Comparison of ENCODE assay signal across 21 cellular contexts in the genomic region with DNA sequence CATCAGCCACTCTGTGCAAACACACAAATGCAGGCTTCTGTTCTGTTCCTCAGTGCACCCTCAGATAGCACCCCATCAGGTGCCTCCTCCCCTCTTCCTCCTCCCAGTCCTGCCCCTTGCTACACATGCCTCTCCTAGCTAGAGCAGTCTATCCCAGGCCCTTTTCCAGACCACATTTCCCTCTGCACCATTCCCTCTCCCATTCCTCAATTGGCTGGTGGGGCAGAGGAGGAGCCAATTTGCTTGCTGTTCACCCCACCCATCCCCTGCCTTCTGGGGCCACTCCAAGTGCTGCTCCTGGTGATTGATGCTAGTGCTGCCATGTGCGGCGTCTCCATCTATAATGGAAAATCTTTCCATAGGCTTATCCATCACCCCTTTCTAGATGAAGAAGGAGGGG. TPM values are rescaled to one million over a fixed set of nuclear protein-coding genes. Genes with fewer than 3 reads are reported as not detected.
A peak's percentile ranks its signal among the peaks of the same experiment; 100 is the strongest.
DNase-seq lines count a peak whose midpoint lies in the region; ATAC-seq, FAIRE-seq and TF ChIP-seq lines count a peak whose summit lies in the region.
"Had no signal": no experiment of that assay in that cellular context is flagged by ENCODE, and none has a peak within 500 bp of the region (broad histone marks: within the 10 kb centered on the region; RNA-seq: fewer than 3 reads in every experiment).

No MANE protein-coding gene starts in this region.

- H3K27me3 ChIP-seq in GM23338 (ENCODE audit: insufficient read depth) (no peaks in the 10 kb centered on the region), H1 (replicated peaks in 1 of 4; ENCODE audit: control insufficient read depth in 3 of 4, extremely low read depth in 1 of 4, insufficient read depth in 3 of 4, low read length in 3 of 4) (peaks cover 0 to 5% (median 0%) of the 10 kb centered on the region in 4 experiments; a peak in 1 of 7 replicates), osteoblast (ENCODE audit: insufficient read depth, low read length) (peaks cover 50% of the 10 kb centered on the region)
- H3K27me3 ChIP-seq: BLaER1 had no signal

- H3K27ac ChIP-seq in GM23338 (ENCODE audit: low read depth) = no peak overlapping the region
- H3K27ac ChIP-seq in H1 (ENCODE audit: low read depth, low read length) = no peak overlapping the region
- H3K27ac ChIP-seq in osteoblast (ENCODE audit: low read depth, low read length) = no peak overlapping the region
- H3K27ac ChIP-seq: BLaER1 had no signal

- H4K91ac ChIP-seq in H1 (replicated peaks; ENCODE audit: insufficient read length, low read length) = no peak overlapping the region

- no peaks in the 10 kb centered on the region for H3K4me1 Mint-ChIP-seq in GM23338
- H3K4me1 Mint-ChIP-seq in activated T-helper 2 cell treated with anti-CD3 and anti-CD28 coated beads, Interferon-gamma antibody, Interleukin-2, Interleukin-4, amounts not matched to agents 10 μg/mL and 5 μg/mL and 100 μg/mL, durations not matched to agents 14 hours and 24 hours and 36 hours (ENCODE audit: low read depth) = no peaks in the 10 kb centered on the region
- H3K4me1 Mint-ChIP-seq: IgD-negative memory B cell had no signal

- H3K36me3 ChIP-seq in GM23338 (ENCODE audit: insufficient read depth) (no peaks in the 10 kb centered on the region), H1 (ENCODE audit: control insufficient read depth in 2 of 4, insufficient read depth in 4 of 4, low read length in 3 of 4) (no peaks in the 10 kb centered on the region), osteoblast (ENCODE audit: insufficient read depth, low read length) (no peaks in the 10 kb centered on the region)
- H3K36me3 ChIP-seq: BLaER1 had no signal

- H2BK15ac ChIP-seq in H1 (ENCODE audit: low read length) = no peak overlapping the region

- H3K27ac Mint-ChIP-seq in GM23338 = no peak overlapping the region
- no peak overlapping the region for H3K27ac Mint-ChIP-seq in activated T-helper 2 cell treated with anti-CD3 and anti-CD28 coated beads, Interferon-gamma antibody, Interleukin-2, Interleukin-4, amounts not matched to agents 10 μg/mL and 5 μg/mL and 100 μg/mL, durations not matched to agents 14 hours and 24 hours and 36 hours
- H3K27ac Mint-ChIP-seq: CD8-positive, alpha-beta T cell; IgD-negative memory B cell had no signal

- H3K4me3 ChIP-seq in GM23338 (no peak overlapping the region), H1 (ENCODE audit: extremely low read depth in 1 of 4, insufficient read depth in 2 of 4, low read depth in 3 of 4, low read length in 4 of 4) (no peak overlapping the region), osteoblast (ENCODE audit: insufficient read depth, low read length) (no peak overlapping the region)
- H3K4me3 ChIP-seq: BLaER1, GM12878 had no signal

- no peaks in the 10 kb centered on the region for H3K9me2 ChIP-seq in GM23338 (ENCODE audit: insufficient read depth)

- no peaks in the 10 kb centered on the region; the same call in 2 of the 3 replicates for H3K9me3 Mint-ChIP-seq in GM23338
- no peaks in the 10 kb centered on the region for H3K9me3 Mint-ChIP-seq in activated T-helper 2 cell treated with anti-CD3 and anti-CD28 coated beads, Interferon-gamma antibody, Interleukin-2, Interleukin-4, amounts not matched to agents 10 μg/mL and 5 μg/mL and 100 μg/mL, durations not matched to agents 14 hours and 24 hours and 36 hours
- H3K9me3 Mint-ChIP-seq: CD8-positive, alpha-beta T cell had no signal

- no peak for TF ChIP-seq RAD21 in H1 (IDR thresholded peaks at IDR 0.05 in 1 of 2, conservative IDR thresholded peaks at IDR 0.05 in 1 of 2; ENCODE audit: low read depth in 2 of 2, low read length in 2 of 2)

- no peak overlapping the region for H3K4me3 Mint-ChIP-seq in GM23338
- H3K4me3 Mint-ChIP-seq in activated T-helper 2 cell treated with anti-CD3 and anti-CD28 coated beads, Interferon-gamma antibody, Interleukin-2, Interleukin-4, amounts not matched to agents 10 μg/mL and 5 μg/mL and 100 μg/mL, durations not matched to agents 14 hours and 24 hours and 36 hours (ENCODE audit: low read depth) = no peak overlapping the region
- H3K4me3 Mint-ChIP-seq: CD8-positive, alpha-beta T cell; IgD-negative memory B cell had no signal

- H4K5ac ChIP-seq in H1 (ENCODE audit: insufficient read length, low read depth, low read length) = no peak overlapping the region

- no peaks in the 10 kb centered on the region for H4K20me1 ChIP-seq in GM23338 (replicated peaks; ENCODE audit: insufficient read depth)
- H4K20me1 ChIP-seq in H1 (replicated peaks in 1 of 2; ENCODE audit: control insufficient read depth in 1 of 2, insufficient read depth in 2 of 2, low read length in 2 of 2) = no peaks in the 10 kb centered on the region
- no peaks in the 10 kb centered on the region for H4K20me1 ChIP-seq in osteoblast (ENCODE audit: insufficient read depth, low read length)
- H4K20me1 ChIP-seq: BLaER1 had no signal

- H3K14ac ChIP-seq in H1 (ENCODE audit: insufficient read length) = no peak overlapping the region

- H3K9ac ChIP-seq in H1 (replicated peaks in 1 of 4; ENCODE audit: extremely low read depth in 1 of 4, low read depth in 3 of 4, low read length in 3 of 4) = no peak overlapping the region
- H3K9ac ChIP-seq: BLaER1 had no signal

- no peaks in the 10 kb centered on the region for H3K9me3 ChIP-seq in H1 (ENCODE audit: insufficient read depth in 2 of 2, low read depth in 1 of 2, low read length in 1 of 2)
- no peaks in the 10 kb centered on the region for H3K9me3 ChIP-seq in osteoblast (ENCODE audit: low read depth, low read length)
- H3K9me3 ChIP-seq: BLaER1 had no signal

- H2BK5ac ChIP-seq in H1 (ENCODE audit: low read depth, low read length) = no peak overlapping the region

- intact Hi-C loops in activated T-helper 2 cell treated with anti-CD3 and anti-CD28 coated beads, Interferon-gamma antibody, Interleukin-2, Interleukin-4, amounts not matched to agents 10 μg/mL and 5 μg/mL and 100 μg/mL, durations not matched to agents 14 hours and 24 hours and 36 hours (cut with micrococcal nuclease) = no loop called here

- POLR2A ChIA-PET in H1 (lab: Charles Lee; ENCODE audit: partially characterized antibody) = no interaction called here

- peaks cover 6% of the 10 kb centered on the region for H3K27me3 Mint-ChIP-seq in GM23338 (ENCODE audit: insufficient read depth, low read depth, poor library complexity)
- peaks cover 34% of the 10 kb centered on the region for H3K27me3 Mint-ChIP-seq in activated T-helper 2 cell treated with anti-CD3 and anti-CD28 coated beads, Interferon-gamma antibody, Interleukin-2, Interleukin-4, amounts not matched to agents 10 μg/mL and 5 μg/mL and 100 μg/mL, durations not matched to agents 14 hours and 24 hours and 36 hours (ENCODE audit: low read depth)

- peak overlapping the region; percentile 59; the same call in 1 of the 2 replicates for H4K8ac ChIP-seq in H1 (ENCODE audit: extremely low read depth, insufficient read depth, low read length)

- WGBS in H1 (ENCODE audit: extremely low coverage in 1 of 2, insufficient coverage in 1 of 2, insufficient read length in 1 of 2, insufficient replicate concordance in 2 of 2, low coverage in 1 of 2, low lambda C conversion rate in 2 of 2, missing lambda C conversion rate in 1 of 2), 2 experiments = 87% methylated on average over 2 of the region's 2 CpGs; no CpG with 5 or more reads in 1 of the 2 experiments

- TF ChIP-seq CTCF in GM23338 (conservative IDR thresholded peaks at IDR 0.05; ENCODE audit: low read depth in 2 of 2) (no peak), H1 (IDR thresholded peaks at IDR 0.05; ENCODE audit: control extremely low read depth in 1 of 3, insufficient read depth in 1 of 3, low read depth in 1 of 3, low read length in 3 of 3) (no peak), osteoblast (IDR thresholded peaks at IDR 0.05; ENCODE audit: extremely low read depth, low read depth, low read length) (no peak), GM20000 (IDR thresholded peaks at IDR 0.05; ENCODE audit: extremely low read depth, missing control alignments) (no peak)

- H2BK120ac ChIP-seq in H1 (replicated peaks; ENCODE audit: low read depth, low read length) = no peak overlapping the region

- no peaks in the 10 kb centered on the region for H3K23me2 ChIP-seq in H1 (ENCODE audit: low read depth, low read length)

- H3K56ac ChIP-seq in H1 (replicated peaks; ENCODE audit: insufficient read length, low read depth, low read length) = no peak overlapping the region

- H2BK12ac ChIP-seq in H1 (ENCODE audit: low read depth, low read length) = no peak overlapping the region

- H2AFZ ChIP-seq in GM23338 (no peak overlapping the region), H1 (ENCODE audit: low read length) (no peak overlapping the region), osteoblast (ENCODE audit: low read length) (no peak overlapping the region)

- no peak overlapping the region for H2BK20ac ChIP-seq in H1 (ENCODE audit: low read length)

- H3K18ac ChIP-seq in H1 (ENCODE audit: extremely low read depth, low read length) = no peak overlapping the region

- no peak overlapping the region for H3K4ac ChIP-seq in H1 (replicated peaks; ENCODE audit: insufficient read length, low read depth, low read length)

- no peaks in the 10 kb centered on the region for H3K4me1 ChIP-seq in GM23338 (ENCODE audit: insufficient read depth)
- H3K4me1 ChIP-seq in H1 (replicated peaks in 1 of 4; ENCODE audit: control insufficient read depth in 3 of 4, insufficient read depth in 4 of 4, low read length in 3 of 4) = no peaks in the 10 kb centered on the region
- no peaks in the 10 kb centered on the region for H3K4me1 ChIP-seq in osteoblast (ENCODE audit: insufficient read depth, low read length)
- H3K4me1 ChIP-seq: BLaER1 had no signal

- H3K4me2 ChIP-seq in GM23338 = no peak overlapping the region
- no peak overlapping the region for H3K4me2 ChIP-seq in H1 (ENCODE audit: insufficient read depth in 1 of 2, low read depth in 2 of 2, low read length in 2 of 2)
- no peak overlapping the region for H3K4me2 ChIP-seq in osteoblast (ENCODE audit: insufficient read depth, low read length)
- H3K4me2 ChIP-seq: BLaER1 had no signal

- no peaks in the 10 kb centered on the region for H3F3A ChIP-seq in GM23338 (replicated peaks; ENCODE audit: low read depth)

- FAIRE-seq in H1 (lab: Jason Lieb, UNC) = no peak
- FAIRE-seq: GM12878, H54, HepG2 had no signal

- CTCF ChIA-PET in H1 (lab: Charles Lee; ENCODE audit: partially characterized antibody) = interaction anchor here (0.6 to 62.8 kb wide), 5 partner anchors 11 to 707 kb away, joined by 3 to 1777 read pairs (median 4); partner anchors contain the start of genes CFAP65 and IHH

- no peak overlapping the region for H3K23ac ChIP-seq in H1 (ENCODE audit: insufficient read length)

- ATAC-seq in GM23338 = peak; percentile 58; the same call in 2 of the 3 replicates
- ATAC-seq in HG02938 (IDR thresholded peaks at IDR 0.05; ENCODE audit: unreplicated experiment) = no peak
- ATAC-seq: CD8-positive, alpha-beta T cell; GM12878; HepG2 had no signal

- TF ChIP-seq POLR2A in H1 (IDR thresholded peaks at IDR 0.05; ENCODE audit: control extremely low read depth in 1 of 2, low read depth in 2 of 2, low read length in 2 of 2) = no peak

- no peak for TF ChIP-seq EP300 in H1 (IDR thresholded peaks at IDR 0.05; ENCODE audit: borderline replicate concordance in 1 of 2, low read depth in 2 of 2, low read length in 2 of 2)

- no peaks in the 10 kb centered on the region for H3K36me3 Mint-ChIP-seq in GM23338 (ENCODE audit: low read depth)
- H3K36me3 Mint-ChIP-seq in activated T-helper 2 cell treated with anti-CD3 and anti-CD28 coated beads, Interferon-gamma antibody, Interleukin-2, Interleukin-4, amounts not matched to agents 10 μg/mL and 5 μg/mL and 100 μg/mL, durations not matched to agents 14 hours and 24 hours and 36 hours (ENCODE audit: low read depth) = no peaks in the 10 kb centered on the region
- H3K36me3 Mint-ChIP-seq: CD8-positive, alpha-beta T cell had no signal

- H3K79me1 ChIP-seq in H1 (ENCODE audit: low read depth, low read length) = no peaks in the 10 kb centered on the region

- no peak overlapping the region for H2AK5ac ChIP-seq in H1 (ENCODE audit: low read depth, low read length)

- H3K79me2 ChIP-seq in GM23338 (replicated peaks; ENCODE audit: insufficient read depth) (no peaks in the 10 kb centered on the region), H1 (ENCODE audit: control insufficient read depth in 1 of 2, insufficient read depth in 2 of 2, low read length in 2 of 2) (no peaks in the 10 kb centered on the region), osteoblast (ENCODE audit: insufficient read depth, low read length) (no peaks in the 10 kb centered on the region)

- DNase-seq in GM23338 (ENCODE audit: low spot score) (no peak), H1 (ENCODE audit: low read depth in 1 of 2, low spot score in 2 of 2) (no peak), osteoblast (ENCODE audit: insufficient read length, low spot score, missing footprints) (peak; percentile 61), DMS114 treated with DMSO at 0.1 percent for 48 hours (lab: John Stamatoyannopoulos, UW; ENCODE audit: unreplicated experiment) (no peak), GM20000 (ENCODE audit: low spot score) (no peak)
- no peak for DNase-seq in activated T-helper 2 cell treated with anti-CD3 and anti-CD28 coated beads, Interferon-gamma antibody, Interleukin-2, Interleukin-4, amounts not matched to agents 10 μg/mL and 5 μg/mL and 100 μg/mL, durations not matched to agents 14 hours and 24 hours and 36 hours (ENCODE audit: low spot score)
- DNase-seq: 8988T; Calu3; CD8-positive, alpha-beta T cell; DMS53; DND-41; EL; HCEC 1CT had no signal

RNA-seq across cellular contexts. Expression of gene CFAP65, which starts 5.4 kb away (rescaled TPM):
- total RNA-seq in GM23338 (2014; rRNA removed; shearing (Covaris generic)) = 0.23 and 0.38 TPM in 2 replicates
- 0.37 and 0.74 TPM in 2 replicates for polyA plus RNA-seq in GM23338 (2016; fragmentation: Nextera tagmentation; extraction: Ambion mirVana)
- total RNA-seq in H1 (2021; fragmentation: NEBNext Ultra II Directional; extraction: Animal tissue kit (Norgen Biotek cat#: 25700)) = 0.13 and 0.19 TPM in 2 replicates
- 0.38 and 0.45 TPM in 2 replicates for polyA plus RNA-seq in H1 (2011; rRNA removed)
- 1.0 TPM for polyA plus RNA-seq in H1 (2011; cell fraction: cytosol; rRNA removed)
- polyA plus RNA-seq in H1 (2011; cell fraction: nucleus; rRNA removed) = 0.88 TPM
- 0.32 to 0.68 TPM (median 0.52 TPM) in 4 replicates for polyA plus RNA-seq in H1 (2012, experiment 1 of 2)
- 0.33 TPM for polyA plus RNA-seq in H1 (2012, experiment 2 of 2)
- polyA plus RNA-seq in H1 (2013, experiment 1 of 2) = 0.18 TPM
- polyA plus RNA-seq in H1 (2013, experiment 2 of 2) = 0.18 TPM
- 0.35 and 0.76 TPM in 2 replicates for polyA minus RNA-seq in H1 (2011; rRNA and poly(A)+ RNA removed)
- not detected for polyA minus RNA-seq in H1 (2011; cell fraction: cytosol; rRNA and poly(A)+ RNA removed)
- polyA minus RNA-seq in H1 (2011; cell fraction: nucleus; rRNA and poly(A)+ RNA removed) = 0.20 TPM
- not detected in 2 replicates for total RNA-seq in osteoblast
- not detected in 2 replicates for total RNA-seq in activated T-helper 2 cell treated with anti-CD3 and anti-CD28 coated beads, Interferon-gamma antibody, Interleukin-2, Interleukin-4, amounts not matched to agents 10 μg/mL and 5 μg/mL and 100 μg/mL, durations not matched to agents 14 hours and 24 hours and 36 hours
- total RNA-seq: CD8-positive, alpha-beta T cell; G401; GM12878; HepG2 had no signal
- polyA plus RNA-seq: AG04450, GM12878, IgD-negative memory B cell had no signal

RNA-seq across cellular contexts. Expression of gene IHH, which starts 24.8 kb away (rescaled TPM):
- not detected in 2 replicates for total RNA-seq in GM23338 (2014; rRNA removed; shearing (Covaris generic))
- polyA plus RNA-seq in GM23338 (2016; fragmentation: Nextera tagmentation; extraction: Ambion mirVana) (not detected in 2 replicates), H1 (2011; rRNA removed) (0.03 and 0.13 TPM in 2 replicates)
- total RNA-seq in H1 (2021; fragmentation: NEBNext Ultra II Directional; extraction: Animal tissue kit (Norgen Biotek cat#: 25700)) = not detected in 2 replicates
- not detected for polyA plus RNA-seq in H1 (2011; cell fraction: cytosol; rRNA removed)
- not detected for polyA plus RNA-seq in H1 (2011; cell fraction: nucleus; rRNA removed)
- polyA plus RNA-seq in H1 (2012, experiment 1 of 2) = 0.08 to 0.17 TPM (median 0.14 TPM) in 4 replicates
- 0.10 TPM for polyA plus RNA-seq in H1 (2012, experiment 2 of 2)
- polyA plus RNA-seq in H1 (2013, experiment 1 of 2) = 0.02 TPM
- 0.02 TPM for polyA plus RNA-seq in H1 (2013, experiment 2 of 2)
- polyA minus RNA-seq in H1 (2011; rRNA and poly(A)+ RNA removed) = not detected in 2 replicates
- polyA minus RNA-seq in H1 (2011; cell fraction: cytosol; rRNA and poly(A)+ RNA removed) = not detected
- not detected for polyA minus RNA-seq in H1 (2011; cell fraction: nucleus; rRNA and poly(A)+ RNA removed)
- under 0.01 and 0.29 TPM in 2 replicates for total RNA-seq in osteoblast
- 0.09 TPM in 1 of 2 replicates, not detected in the other for total RNA-seq in activated T-helper 2 cell treated with anti-CD3 and anti-CD28 coated beads, Interferon-gamma antibody, Interleukin-2, Interleukin-4, amounts not matched to agents 10 μg/mL and 5 μg/mL and 100 μg/mL, durations not matched to agents 14 hours and 24 hours and 36 hours
- total RNA-seq: CD8-positive, alpha-beta T cell; G401; GM12878 had no signal
- polyA plus RNA-seq: AG04450, HepG2, IgD-negative memory B cell had no signal

RNA-seq across cellular contexts. Expression of gene CRYBA2, which starts 42.7 kb away (rescaled TPM):
- not detected in 2 replicates for total RNA-seq in GM23338 (2014; rRNA removed; shearing (Covaris generic))
- polyA plus RNA-seq in GM23338 (2016; fragmentation: Nextera tagmentation; extraction: Ambion mirVana) = not detected in 2 replicates
- not detected in 2 replicates for total RNA-seq in H1 (2021; fragmentation: NEBNext Ultra II Directional; extraction: Animal tissue kit (Norgen Biotek cat#: 25700))
- polyA plus RNA-seq in H1 (2011; rRNA removed) = not detected in 2 replicates
- polyA plus RNA-seq in H1 (2011; cell fraction: cytosol; rRNA removed) = not detected
- polyA plus RNA-seq in H1 (2011; cell fraction: nucleus; rRNA removed) = not detected
- polyA plus RNA-seq in H1 (2012, experiment 1 of 2) = not detected in 4 replicates
- not detected for polyA plus RNA-seq in H1 (2012, experiment 2 of 2)
- polyA plus RNA-seq in H1 (2013, experiment 1 of 2) = not detected
- polyA plus RNA-seq in H1 (2013, experiment 2 of 2) = not detected
- not detected in 2 replicates for polyA minus RNA-seq in H1 (2011; rRNA and poly(A)+ RNA removed)
- not detected for polyA minus RNA-seq in H1 (2011; cell fraction: cytosol; rRNA and poly(A)+ RNA removed)
- polyA minus RNA-seq in H1 (2011; cell fraction: nucleus; rRNA and poly(A)+ RNA removed) = not detected
- total RNA-seq in osteoblast = not detected in 2 replicates
- not detected in 2 replicates for total RNA-seq in activated T-helper 2 cell treated with anti-CD3 and anti-CD28 coated beads, Interferon-gamma antibody, Interleukin-2, Interleukin-4, amounts not matched to agents 10 μg/mL and 5 μg/mL and 100 μg/mL, durations not matched to agents 14 hours and 24 hours and 36 hours
- total RNA-seq: Calu3; CD8-positive, alpha-beta T cell; G401; GM12878; HepG2 had no signal
- polyA plus RNA-seq: GM12878, HepG2, IgD-negative memory B cell had no signal

RNA-seq across cellular contexts. Expression of gene FEV, which starts 51.0 kb away (rescaled TPM):
- total RNA-seq in GM23338 (2014; rRNA removed; shearing (Covaris generic)) = not detected in 2 replicates
- polyA plus RNA-seq in GM23338 (2016; fragmentation: Nextera tagmentation; extraction: Ambion mirVana) = not detected in 2 replicates
- total RNA-seq in H1 (2021; fragmentation: NEBNext Ultra II Directional; extraction: Animal tissue kit (Norgen Biotek cat#: 25700)) = not detected in 2 replicates
- not detected in 2 replicates for polyA plus RNA-seq in H1 (2011; rRNA removed)
- polyA plus RNA-seq in H1 (2011; cell fraction: cytosol; rRNA removed) = not detected
- polyA plus RNA-seq in H1 (2011; cell fraction: nucleus; rRNA removed) = not detected
- polyA plus RNA-seq in H1 (2012, experiment 1 of 2) = not detected in 4 replicates
- not detected for polyA plus RNA-seq in H1 (2012, experiment 2 of 2)
- not detected for polyA plus RNA-seq in H1 (2013, experiment 1 of 2)
- not detected for polyA plus RNA-seq in H1 (2013, experiment 2 of 2)
- polyA minus RNA-seq in H1 (2011; rRNA and poly(A)+ RNA removed) = not detected in 2 replicates
- not detected for polyA minus RNA-seq in H1 (2011; cell fraction: cytosol; rRNA and poly(A)+ RNA removed)
- polyA minus RNA-seq in H1 (2011; cell fraction: nucleus; rRNA and poly(A)+ RNA removed) = not detected
- total RNA-seq in osteoblast = not detected in 2 replicates
- not detected in 2 replicates for total RNA-seq in activated T-helper 2 cell treated with anti-CD3 and anti-CD28 coated beads, Interferon-gamma antibody, Interleukin-2, Interleukin-4, amounts not matched to agents 10 μg/mL and 5 μg/mL and 100 μg/mL, durations not matched to agents 14 hours and 24 hours and 36 hours
- total RNA-seq: Calu3; CD8-positive, alpha-beta T cell; G401; GM12878; HepG2 had no signal
- polyA plus RNA-seq: AG04450, GM12878, HepG2, IgD-negative memory B cell had no signal
